In genomic region chr1:181482521-181483083, GRCh38 we compare ENCODE assay signal across 1 cellular context.
TF ChIP-seq lines count a peak whose summit lies in the region.

No MANE protein-coding gene starts in this region.

TF ChIP-seq in GM23338, 12 proteins besides CTCF, POLR2A, EP300 and RAD21 (continued from another document):
- TF ChIP-seq, protein P1, sequence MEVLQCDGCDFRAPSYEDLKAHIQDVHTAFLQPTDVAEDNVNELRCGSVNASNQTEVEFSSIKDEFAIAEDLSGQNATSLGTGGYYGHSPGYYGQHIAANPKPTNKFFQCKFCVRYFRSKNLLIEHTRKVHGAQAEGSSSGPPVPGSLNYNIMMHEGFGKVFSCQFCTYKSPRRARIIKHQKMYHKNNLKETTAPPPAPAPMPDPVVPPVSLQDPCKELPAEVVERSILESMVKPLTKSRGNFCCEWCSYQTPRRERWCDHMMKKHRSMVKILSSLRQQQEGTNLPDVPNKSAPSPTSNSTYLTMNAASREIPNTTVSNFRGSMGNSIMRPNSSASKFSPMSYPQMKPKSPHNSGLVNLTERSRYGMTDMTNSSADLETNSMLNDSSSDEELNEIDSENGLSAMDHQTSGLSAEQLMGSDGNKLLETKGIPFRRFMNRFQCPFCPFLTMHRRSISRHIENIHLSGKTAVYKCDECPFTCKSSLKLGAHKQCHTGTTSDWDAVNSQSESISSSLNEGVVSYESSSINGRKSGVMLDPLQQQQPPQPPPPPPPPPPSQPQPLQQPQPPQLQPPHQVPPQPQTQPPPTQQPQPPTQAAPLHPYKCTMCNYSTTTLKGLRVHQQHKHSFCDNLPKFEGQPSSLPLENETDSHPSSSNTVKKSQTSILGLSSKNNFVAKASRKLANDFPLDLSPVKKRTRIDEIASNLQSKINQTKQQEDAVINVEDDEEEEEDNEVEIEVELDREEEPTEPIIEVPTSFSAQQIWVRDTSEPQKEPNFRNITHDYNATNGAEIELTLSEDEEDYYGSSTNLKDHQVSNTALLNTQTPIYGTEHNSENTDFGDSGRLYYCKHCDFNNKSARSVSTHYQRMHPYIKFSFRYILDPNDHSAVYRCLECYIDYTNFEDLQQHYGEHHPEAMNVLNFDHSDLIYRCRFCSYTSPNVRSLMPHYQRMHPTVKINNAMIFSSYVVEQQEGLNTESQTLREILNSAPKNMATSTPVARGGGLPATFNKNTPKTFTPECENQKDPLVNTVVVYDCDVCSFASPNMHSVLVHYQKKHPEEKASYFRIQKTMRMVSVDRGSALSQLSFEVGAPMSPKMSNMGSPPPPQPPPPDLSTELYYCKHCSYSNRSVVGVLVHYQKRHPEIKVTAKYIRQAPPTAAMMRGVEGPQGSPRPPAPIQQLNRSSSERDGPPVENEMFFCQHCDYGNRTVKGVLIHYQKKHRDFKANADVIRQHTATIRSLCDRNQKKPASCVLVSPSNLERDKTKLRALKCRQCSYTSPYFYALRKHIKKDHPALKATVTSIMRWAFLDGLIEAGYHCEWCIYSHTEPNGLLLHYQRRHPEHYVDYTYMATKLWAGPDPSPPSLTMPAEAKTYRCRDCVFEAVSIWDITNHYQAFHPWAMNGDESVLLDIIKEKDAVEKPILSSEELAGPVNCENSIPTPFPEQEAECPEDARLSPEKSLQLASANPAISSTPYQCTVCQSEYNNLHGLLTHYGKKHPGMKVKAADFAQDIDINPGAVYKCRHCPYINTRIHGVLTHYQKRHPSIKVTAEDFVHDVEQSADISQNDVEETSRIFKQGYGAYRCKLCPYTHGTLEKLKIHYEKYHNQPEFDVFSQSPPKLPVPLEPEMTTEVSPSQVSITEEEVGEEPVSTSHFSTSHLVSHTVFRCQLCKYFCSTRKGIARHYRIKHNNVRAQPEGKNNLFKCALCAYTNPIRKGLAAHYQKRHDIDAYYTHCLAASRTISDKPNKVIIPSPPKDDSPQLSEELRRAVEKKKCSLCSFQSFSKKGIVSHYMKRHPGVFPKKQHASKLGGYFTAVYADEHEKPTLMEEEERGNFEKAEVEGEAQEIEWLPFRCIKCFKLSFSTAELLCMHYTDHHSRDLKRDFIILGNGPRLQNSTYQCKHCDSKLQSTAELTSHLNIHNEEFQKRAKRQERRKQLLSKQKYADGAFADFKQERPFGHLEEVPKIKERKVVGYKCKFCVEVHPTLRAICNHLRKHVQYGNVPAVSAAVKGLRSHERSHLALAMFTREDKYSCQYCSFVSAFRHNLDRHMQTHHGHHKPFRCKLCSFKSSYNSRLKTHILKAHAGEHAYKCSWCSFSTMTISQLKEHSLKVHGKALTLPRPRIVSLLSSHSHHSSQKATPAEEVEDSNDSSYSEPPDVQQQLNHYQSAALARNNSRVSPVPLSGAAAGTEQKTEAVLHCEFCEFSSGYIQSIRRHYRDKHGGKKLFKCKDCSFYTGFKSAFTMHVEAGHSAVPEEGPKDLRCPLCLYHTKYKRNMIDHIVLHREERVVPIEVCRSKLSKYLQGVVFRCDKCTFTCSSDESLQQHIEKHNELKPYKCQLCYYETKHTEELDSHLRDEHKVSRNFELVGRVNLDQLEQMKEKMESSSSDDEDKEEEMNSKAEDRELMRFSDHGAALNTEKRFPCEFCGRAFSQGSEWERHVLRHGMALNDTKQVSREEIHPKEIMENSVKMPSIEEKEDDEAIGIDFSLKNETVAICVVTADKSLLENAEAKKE (CRISPR knock-in tag; IDR thresholded peaks at IDR 0.05), result no peak
- TF ChIP-seq STAT1 (IDR thresholded peaks at IDR 0.05; ENCODE audit: unreplicated experiment), result no peak
